8 cellular contexts compared by ENCODE assay signal in genomic region chr1:2586154-2587070, GRCh38. TPM values are rescaled to one million over a fixed set of nuclear protein-coding genes. Genes with fewer than 3 reads are reported as not detected.
DNase-seq lines count a peak whose midpoint lies in the region; ATAC-seq and TF ChIP-seq lines count a peak whose summit lies in the region.

Gene PRXL2B (plus strand): TSS chr1:2586777. CDS start chr1:2586886, 109 bp downstream.

- CTCF ChIA-PET in activated CD4-positive, alpha-beta T cell treated with anti-CD3 and anti-CD28 coated beads, Interleukin-2, amount 10 ng/mL, durations not matched to agents 7 days and 5 days (lab: Charles Lee) = interaction anchor here (0.6 to 5.3 kb wide), 11 partner anchors 8 to 383 kb away, joined by 3 to 36 read pairs (median 4); partner anchors contain the start of genes PANK4 and TNFRSF14

- no peaks in the 10 kb centered on the region for H3K9me3 Mint-ChIP-seq in activated CD4-positive, alpha-beta T cell treated with anti-CD3 and anti-CD28 coated beads, Interleukin-2, amount 10 ng/mL, durations not matched to agents 7 days and 5 days

- H3K27me3 ChIP-seq in BLaER1 treated with 17β-estradiol and CSF1 and Interleukin-3, amounts not matched to agents 10 nM and 100 nM = peaks cover 0 to 9% (median 0%) of the 10 kb centered on the region in 11 experiments; a peak in 4 of 22 replicates
- no peaks in the 10 kb centered on the region for H3K27me3 ChIP-seq in layer of hippocampus (ENCODE audit: control insufficient read depth, insufficient read depth, low read length)

- H3K27me3 Mint-ChIP-seq in activated CD4-positive, alpha-beta T cell treated with anti-CD3 and anti-CD28 coated beads, Interleukin-2, amount 10 ng/mL, durations not matched to agents 7 days and 5 days = no peaks in the 10 kb centered on the region

- TF ChIP-seq CTCF in coronary artery (IDR thresholded peaks at IDR 0.05) = no peak

- H3K9me3 ChIP-seq in BLaER1 treated with 17β-estradiol and CSF1 and Interleukin-3, amounts not matched to agents 10 nM and 100 nM (replicated peaks in 1 of 11) = no peaks in the 10 kb centered on the region

- peak; percentile 67 for ATAC-seq in GM19328 (IDR thresholded peaks at IDR 0.05; ENCODE audit: unreplicated experiment)
- peak; percentile 35 for ATAC-seq in HG03469 (IDR thresholded peaks at IDR 0.05; ENCODE audit: unreplicated experiment)

- POLR2A ChIA-PET in activated CD4-positive, alpha-beta T cell treated with anti-CD3 and anti-CD28 coated beads, Interleukin-2, amount 10 ng/mL, durations not matched to agents 7 days and 5 days (lab: Charles Lee) = interaction anchor here (0.6 to 2.3 kb wide), 4 partner anchors 30 to 170 kb away, joined by 3 to 8 read pairs (median 4); partner anchors contain the start of gene TNFRSF14

- peak within 1 kb of the TSS; percentile 96 to 100 (median 99) for H3K4me2 ChIP-seq in BLaER1 treated with 17β-estradiol and CSF1 and Interleukin-3, amounts not matched to agents 10 nM and 100 nM

- peak within 1 kb of the TSS; percentile 81 to 90 (median 86) for H3K9ac ChIP-seq in BLaER1 treated with 17β-estradiol and CSF1 and Interleukin-3, amounts not matched to agents 10 nM and 100 nM

- H3K4me1 Mint-ChIP-seq in activated CD4-positive, alpha-beta T cell treated with anti-CD3 and anti-CD28 coated beads, Interleukin-2, amount 10 ng/mL, durations not matched to agents 7 days and 5 days = peaks cover 28% of the 10 kb centered on the region

- H4K20me1 ChIP-seq in BLaER1 treated with 17β-estradiol and CSF1 and Interleukin-3, amounts not matched to agents 10 nM and 100 nM = peaks cover 0 to 33% (median 13%) of the 10 kb centered on the region in 11 experiments; a peak in 13 of 22 replicates

- peak within 1 kb of the TSS; percentile 56 to 85 (median 70) for H3K4me3 ChIP-seq in BLaER1 treated with 17β-estradiol and CSF1 and Interleukin-3, amounts not matched to agents 10 nM and 100 nM
- H3K4me3 ChIP-seq in coronary artery = peak within 1 kb of the TSS; percentile 95

- H3K4me3 Mint-ChIP-seq in activated CD4-positive, alpha-beta T cell treated with anti-CD3 and anti-CD28 coated beads, Interleukin-2, amount 10 ng/mL, durations not matched to agents 7 days and 5 days = peak within 1 kb of the TSS; percentile 91

- H3K27ac Mint-ChIP-seq in activated CD4-positive, alpha-beta T cell treated with anti-CD3 and anti-CD28 coated beads, Interleukin-2, amount 10 ng/mL, durations not matched to agents 7 days and 5 days = peak within 1 kb of the TSS; percentile 97

- peak within 1 kb of the TSS; percentile 82 to 94 (median 89) for H3K27ac ChIP-seq in BLaER1 treated with 17β-estradiol and CSF1 and Interleukin-3, amounts not matched to agents 10 nM and 100 nM
- H3K27ac ChIP-seq in coronary artery (peak within 1 kb of the TSS; percentile 96 to 98), layer of hippocampus (ENCODE audit: low read depth, low read length) (peak within 1 kb of the TSS; percentile 92)

- H3K36me3 ChIP-seq in BLaER1 treated with 17β-estradiol and CSF1 and Interleukin-3, amounts not matched to agents 10 nM and 100 nM = peaks cover 0 to 27% (median 0%) of the 10 kb centered on the region in 11 experiments; a peak in 8 of 22 replicates

- H3K36me3 Mint-ChIP-seq in activated CD4-positive, alpha-beta T cell treated with anti-CD3 and anti-CD28 coated beads, Interleukin-2, amount 10 ng/mL, durations not matched to agents 7 days and 5 days (ENCODE audit: low read depth) = peaks cover 3% of the 10 kb centered on the region

- peaks cover 60 to 73% (median 66%) of the 10 kb centered on the region in 10 experiments for H3K4me1 ChIP-seq in BLaER1 treated with 17β-estradiol and CSF1 and Interleukin-3, amounts not matched to agents 10 nM and 100 nM

- DNase-seq in NCI-H748 (lab: John Stamatoyannopoulos, UW; ENCODE audit: unreplicated experiment) (peak; percentile 93), coronary artery (ENCODE audit: low spot score) (peak; percentile 100)
- peak; percentile 98 for DNase-seq in activated CD4-positive, alpha-beta T cell treated with anti-CD3 and anti-CD28 coated beads, Interleukin-2, amount 10 ng/mL, durations not matched to agents 7 days and 5 days
- peak; percentile 94 to 99 (median 98) for DNase-seq in stimulated activated CD4-positive, alpha-beta T cell treated with anti-CD3 and anti-CD28 coated beads, Interleukin-1b, Interleukin-23, amount 100 ng/mL, for 24 hours (ENCODE audit: low read depth in 4 of 4, low spot score in 1 of 4)

RNA-seq across cellular contexts. Expression of gene PRXL2B, which starts in this region (rescaled TPM):
- total RNA-seq in activated CD4-positive, alpha-beta T cell treated with anti-CD3 and anti-CD28 coated beads, Interleukin-2, amount 10 ng/mL, durations not matched to agents 7 days and 5 days = 10 to 100 TPM; 25.2 to 33.3 TPM

Comparison
In these comparisons a context has a peak if more than half of its experiments do, and no peak if none do; other contexts are left out.
1. Peak in every context shown above with its lines: DNase-seq, ATAC-seq, H3K4me3 ChIP-seq and H3K27ac ChIP-seq.